ENCODE assay signal across 8 cellular contexts in genomic region chr19:32580901-32581703, GRCh38. TPM values are rescaled to one million over a fixed set of nuclear protein-coding genes. Genes with fewer than 3 reads are reported as not detected.
DNase-seq lines count a peak whose midpoint lies in the region; ATAC-seq and TF ChIP-seq lines count a peak whose summit lies in the region.

Gene PDCD5 (plus strand): TSS chr19:32581190. CDS start chr19:32581262, 72 bp downstream.

- TF ChIP-seq POLR2A in upper lobe of left lung (IDR thresholded peaks at IDR 0.05): peak in 3 of 4 donors; percentile 52 to 92 (median 74)

- H3K4me1 Mint-ChIP-seq in T-helper 1 cell treated with Interleukin-12 subunit alpha and Interleukin-12 subunit beta and Interleukin-4 antibody, amounts not matched to agents 30 μg/mL and 1 μg/mL, for 36 hours (ENCODE audit: low read depth): peaks cover 25% of the 10 kb centered on the region

- intact Hi-C loops in left cardiac atrium (cut with DNase I): no loop called here
- intact Hi-C loops in posterior vena cava (cut with DNase I): loop anchor here in 1 of 2 donors (10.0 kb wide), 1 partner anchor 1266 kb away; no protein-coding TSS in a partner anchor

- ATAC-seq in GM18498 (IDR thresholded peaks at IDR 0.05; ENCODE audit: unreplicated experiment) (peak; percentile 94), HG02884 (IDR thresholded peaks at IDR 0.05; ENCODE audit: unreplicated experiment) (peak; percentile 76), left cardiac atrium (peak; percentile 99), upper lobe of left lung (ENCODE audit: low FRiP score in 2 of 2) (peak; percentile 98 to 99)

- peaks cover 25% of the 10 kb centered on the region for H3K36me3 Mint-ChIP-seq in T-helper 1 cell treated with Interleukin-12 subunit alpha and Interleukin-12 subunit beta and Interleukin-4 antibody, amounts not matched to agents 30 μg/mL and 1 μg/mL, for 36 hours (ENCODE audit: low read depth)

- peak within 1 kb of the TSS; percentile 96 for H3K4me3 Mint-ChIP-seq in T-helper 1 cell treated with Interleukin-12 subunit alpha and Interleukin-12 subunit beta and Interleukin-4 antibody, amounts not matched to agents 30 μg/mL and 1 μg/mL, for 36 hours

- no peaks in the 10 kb centered on the region for H3K27me3 ChIP-seq in upper lobe of left lung

- TF ChIP-seq CTCF in upper lobe of left lung (IDR thresholded peaks at IDR 0.05): peak in 2 of 6 experiments; percentile 11 to 28

- H3K27ac ChIP-seq in upper lobe of left lung: peak within 1 kb of the TSS; percentile 81 to 93 (median 87)

- DNase-seq in NCI-H146 treated with DMSO at 0.1 percent for 48 hours (lab: John Stamatoyannopoulos, UW; ENCODE audit: unreplicated experiment) (peak; percentile 90), amniotic stem cell (lab: John Stamatoyannopoulos, UW) (peak; percentile 87), left cardiac atrium (peak; percentile 98), posterior vena cava (ENCODE audit: low spot score) (peak; percentile 99), upper lobe of left lung (peak; percentile 97 to 100)

- 0 to 1% methylated on average over 11 to 37 of the region's 81 CpGs for WGBS in upper lobe of left lung, 2 donors

- H3K9me3 Mint-ChIP-seq in T-helper 1 cell treated with Interleukin-12 subunit alpha and Interleukin-12 subunit beta and Interleukin-4 antibody, amounts not matched to agents 30 μg/mL and 1 μg/mL, for 36 hours: no peaks in the 10 kb centered on the region

- peak within 1 kb of the TSS; percentile 67 to 92 (median 86) for H3K4me3 ChIP-seq in upper lobe of left lung

- TF ChIP-seq EP300 in upper lobe of left lung (IDR thresholded peaks at IDR 0.05): no peak

- peaks cover 7 to 26% (median 11%) of the 10 kb centered on the region in 4 donors for H3K36me3 ChIP-seq in upper lobe of left lung

- no peaks in the 10 kb centered on the region for H3K9me3 ChIP-seq in upper lobe of left lung

- H3K4me1 ChIP-seq in upper lobe of left lung: peaks cover 8 to 19% (median 9%) of the 10 kb centered on the region in 4 donors

- peaks cover 18% of the 10 kb centered on the region for H3K27me3 Mint-ChIP-seq in T-helper 1 cell treated with Interleukin-12 subunit alpha and Interleukin-12 subunit beta and Interleukin-4 antibody, amounts not matched to agents 30 μg/mL and 1 μg/mL, for 36 hours (ENCODE audit: low read depth)

- peak within 1 kb of the TSS; percentile 85 for H3K27ac Mint-ChIP-seq in T-helper 1 cell treated with Interleukin-12 subunit alpha and Interleukin-12 subunit beta and Interleukin-4 antibody, amounts not matched to agents 30 μg/mL and 1 μg/mL, for 36 hours

RNA-seq across cellular contexts. Expression of gene PDCD5, which starts in this region (rescaled TPM):
- total RNA-seq in left cardiac atrium (100 to 1,000 TPM; 108 to 135 TPM), posterior vena cava (100 to 1,000 TPM in 1 of 2 donors, 10 to 100 TPM in 1; 99.8 to 125 TPM), upper lobe of left lung (10 to 100 TPM; 22.2 to 71.8 (median 50.0) TPM)

Comparison
In these comparisons a context has a peak if more than half of its experiments do, and no peak if none do; other contexts are left out.
1. Peak in every context shown above with its lines: DNase-seq, ATAC-seq, H3K4me3 ChIP-seq and H3K27ac ChIP-seq.